ENCODE assay signal across 8 cellular contexts in the genomic region with DNA sequence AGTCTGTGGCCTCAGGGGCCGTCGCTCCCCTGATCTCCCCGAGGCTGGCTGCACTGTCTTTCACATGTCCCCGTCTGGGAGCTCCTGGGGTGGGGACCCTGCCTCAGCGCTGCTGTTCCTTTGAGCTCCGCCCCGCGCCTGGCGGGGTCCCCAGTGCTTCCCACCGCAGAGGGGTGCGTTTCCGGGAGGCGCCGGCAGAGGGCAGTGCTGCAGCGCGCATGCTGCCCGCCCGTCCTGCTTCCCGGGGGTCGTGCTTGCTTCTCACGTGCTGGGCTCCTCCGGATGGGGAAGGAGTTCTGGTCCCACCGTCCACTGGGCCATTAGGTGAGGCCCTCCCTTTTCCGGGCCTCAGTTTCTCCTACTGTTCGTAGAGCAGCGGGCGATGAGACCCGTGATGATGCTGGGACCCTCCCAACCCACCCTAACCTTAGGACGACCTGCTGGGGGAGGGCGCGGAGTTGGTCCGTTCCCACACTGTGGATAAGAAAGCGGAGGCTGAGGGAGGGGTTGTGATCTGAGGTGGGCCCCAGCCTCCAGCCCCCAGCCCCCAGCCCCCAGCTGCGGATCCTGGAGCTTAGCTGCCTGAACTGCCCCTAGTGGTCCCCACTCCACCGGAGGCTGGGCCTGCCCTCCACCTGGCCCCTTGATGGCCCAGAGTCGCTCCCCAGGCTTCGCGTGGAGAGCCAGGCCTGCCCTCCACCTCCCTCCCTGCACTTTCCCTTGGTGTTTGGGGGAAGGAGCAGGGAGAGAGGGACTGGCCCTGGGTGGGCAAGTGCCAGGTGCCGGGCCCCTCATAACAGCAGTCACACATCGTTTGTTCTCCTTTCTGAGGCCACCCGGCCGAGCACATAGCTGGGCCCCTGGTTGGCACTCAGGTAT. TPM values are rescaled to one million over a fixed set of nuclear protein-coding genes. Genes with fewer than 3 reads are reported as not detected.
DNase-seq lines count a peak whose midpoint lies in the region; ATAC-seq and TF ChIP-seq lines count a peak whose summit lies in the region.

No MANE protein-coding gene starts in this region.

- no peaks in the 10 kb centered on the region for H3K4me1 Mint-ChIP-seq in brain

- H3K27me3 ChIP-seq in heart left ventricle: peaks cover 0 to 18% (median 8%) of the 10 kb centered on the region in 9 donors
- H3K27me3 ChIP-seq in lung (ENCODE audit: control insufficient read depth, insufficient read depth): no peaks in the 10 kb centered on the region
- peaks cover 0 to 5% of the 10 kb centered on the region in 2 donors for H3K27me3 ChIP-seq in tibial nerve

- TF ChIP-seq POLR2A in heart left ventricle (IDR thresholded peaks at IDR 0.05) (no peak), tibial nerve (IDR thresholded peaks at IDR 0.05) (no peak)

- TF ChIP-seq CTCF in heart left ventricle (IDR thresholded peaks at IDR 0.05) (peak; percentile 85 to 99 (median 96)), brain (conservative IDR thresholded peaks at IDR 0.05) (peak; percentile 98 to 99), lung (IDR thresholded peaks at IDR 0.05; ENCODE audit: control extremely low read depth, extremely low read depth) (peak; percentile 38), tibial nerve (IDR thresholded peaks at IDR 0.05) (peak; percentile 76 to 92 (median 83))

- no peak overlapping the region for H3K4me3 ChIP-seq in heart left ventricle
- H3K4me3 ChIP-seq in lung: no peak overlapping the region
- H3K4me3 ChIP-seq in tibial nerve: no peak overlapping the region

- no peak for TF ChIP-seq EP300 in tibial nerve (IDR thresholded peaks at IDR 0.05)

- H3K9me3 Mint-ChIP-seq in brain: no peaks in the 10 kb centered on the region

- H3K27ac ChIP-seq in heart left ventricle (no peak overlapping the region), lung (ENCODE audit: low read depth in 1 of 2, low read length in 1 of 2) (no peak overlapping the region), tibial nerve (no peak overlapping the region)

- H3K27me3 Mint-ChIP-seq in brain: peaks cover 11% of the 10 kb centered on the region

- no peaks in the 10 kb centered on the region for H3K36me3 Mint-ChIP-seq in brain

- ATAC-seq in heart left ventricle (peak in 1 of 4 donors; percentile 13), left cardiac atrium (no peak), lung (ENCODE audit: insufficient read depth, low FRiP score) (no peak), HG02623 (IDR thresholded peaks at IDR 0.05; ENCODE audit: unreplicated experiment) (no peak)

- H3K9me3 ChIP-seq in heart left ventricle (no peaks in the 10 kb centered on the region), lung (ENCODE audit: control insufficient read depth in 2 of 2, insufficient read depth in 1 of 2, low read length in 1 of 2) (peaks cover 0 to 2% of the 10 kb centered on the region in 2 donors), tibial nerve (no peaks in the 10 kb centered on the region)

- peak in 2 of 5 donors; percentile 24 to 36 for DNase-seq in heart left ventricle
- DNase-seq in left cardiac atrium: no peak
- DNase-seq in T follicular helper cell (ENCODE audit: low read depth): peak; percentile 15
- DNase-seq in lung (ENCODE audit: low spot score): no peak
- no peak for DNase-seq in tibial nerve (ENCODE audit: low spot score in 2 of 2)
- no peak for DNase-seq in ureter (ENCODE audit: low spot score)

- intact Hi-C loops in heart left ventricle (cut with DNase I): loop anchor here (1.0 to 10.0 kb wide), 3 partner anchors 277 to 310 kb away; no protein-coding TSS in a partner anchor
- intact Hi-C loops in left cardiac atrium (cut with DNase I): loop anchor here (10.0 kb wide), 1 partner anchor 307 kb away; no protein-coding TSS in a partner anchor

- H3K27ac Mint-ChIP-seq in brain: no peak overlapping the region

- H3K4me3 Mint-ChIP-seq in brain: no peak overlapping the region

- H3K36me3 ChIP-seq in heart left ventricle: no peaks in the 10 kb centered on the region
- no peaks in the 10 kb centered on the region for H3K36me3 ChIP-seq in lung (ENCODE audit: control insufficient read depth in 2 of 2, insufficient read depth in 2 of 2, low read length in 2 of 2)
- no peaks in the 10 kb centered on the region for H3K36me3 ChIP-seq in tibial nerve

- WGBS in heart left ventricle, 4 donors: 14 to 18% (median 15%) methylated on average over 18 to 42 of the region's 42 CpGs
- WGBS in lung, 2 donors: 16 to 20% methylated on average over 38 to 42 of the region's 42 CpGs
- WGBS in tibial nerve, 2 donors: 16 to 21% methylated on average over 26 to 36 of the region's 42 CpGs

- H3K4me1 ChIP-seq in heart left ventricle: peaks cover 0 to 21% (median 5%) of the 10 kb centered on the region in 12 donors
- H3K4me1 ChIP-seq in lung (ENCODE audit: control insufficient read depth in 2 of 2, insufficient read depth in 2 of 2, low read length in 2 of 2): peaks cover 0 to 2% of the 10 kb centered on the region in 2 donors
- peaks cover 0 to 8% (median 0%) of the 10 kb centered on the region in 4 donors for H3K4me1 ChIP-seq in tibial nerve

RNA-seq across cellular contexts. Expression of a gene that starts 15.3 kb away (rescaled TPM):
- total RNA-seq in heart left ventricle (1 to 10 TPM in 1 of 9 donors, under 1 TPM in 6, not detected in 2; 0.13 to 4.8 (median 0.29) TPM), left cardiac atrium (1 to 10 TPM; 1.8 to 2.2 TPM), lung (1 to 10 TPM; 2.0 to 5.5 TPM), tibial nerve (10 to 100 TPM in 1 of 4 donors, 1 to 10 TPM in 3; 1.6 to 11.7 (median 2.5) TPM), ureter (7.4 TPM)
- polyA plus RNA-seq in heart left ventricle (under 1 TPM; 0.23 to 0.26 TPM), brain (ENCODE audit: insufficient read depth, low read depth, low replicate concordance) (2.9 TPM), lung (1 to 10 TPM; 1.4 to 3.5 TPM)

RNA-seq across cellular contexts. Expression of a gene that starts 27.6 kb away (rescaled TPM):
- under 1 TPM in 1 of 9 donors, not detected in 8; 0.11 TPM for total RNA-seq in heart left ventricle
- not detected for polyA plus RNA-seq in heart left ventricle
- under 1 TPM in 1 of 2 donors, not detected in 1; 0.06 TPM for total RNA-seq in left cardiac atrium
- polyA plus RNA-seq in brain (ENCODE audit: insufficient read depth, low read depth, low replicate concordance): not detected
- total RNA-seq in lung: under 1 TPM in 1 of 2 donors, not detected in 1; 0.28 TPM
- polyA plus RNA-seq in lung: under 1 TPM in 1 of 2 donors, not detected in 1; 0.05 TPM
- total RNA-seq in tibial nerve: not detected
- total RNA-seq in ureter: 1.4 TPM

Comparison
In these comparisons a context has a peak if more than half of its experiments do, and no peak if none do; other contexts are left out.
1. CTCF ChIP-seq: peak in every context shown above with its lines; median percentile 98 in brain; 96 in heart left ventricle; 83 in tibial nerve; 38 in lung.